ENCODE assay signal across 9 cellular contexts in the genomic region with DNA sequence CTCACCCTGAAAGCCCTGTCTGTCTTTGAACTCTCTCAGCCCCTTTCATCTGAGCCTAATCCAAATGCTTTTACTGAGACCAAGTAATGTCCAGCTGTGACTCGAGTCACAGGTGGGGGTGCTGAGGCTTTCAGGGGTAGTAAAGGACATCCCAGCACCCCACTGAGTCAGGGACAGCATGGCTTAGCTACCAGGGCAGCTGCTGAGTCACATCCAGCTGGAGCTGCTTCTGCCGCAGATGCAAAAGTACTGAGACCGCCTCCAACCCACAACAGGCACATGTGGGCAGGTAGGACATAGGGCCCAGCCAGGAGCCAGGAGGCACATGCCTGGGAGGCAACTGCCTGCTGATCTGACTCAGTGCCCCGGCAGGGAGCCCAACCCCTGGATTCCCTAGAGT. TPM values are rescaled to one million over a fixed set of nuclear protein-coding genes. Genes with fewer than 3 reads are reported as not detected.
A peak's percentile ranks its signal among the peaks of the same experiment; 100 is the strongest.
DNase-seq lines count a peak whose midpoint lies in the region; ATAC-seq lines count a peak whose summit lies in the region.
"Had no signal": no experiment of that assay in that cellular context is flagged by ENCODE, and none has a peak within 500 bp of the region (broad histone marks: within the 10 kb centered on the region; RNA-seq: fewer than 3 reads in every experiment).

No MANE protein-coding gene starts in this region.

- H3K4me1 Mint-ChIP-seq in activated CD4-positive, alpha-beta T cell treated with anti-CD3 and anti-CD28 coated beads for 36 hours = peaks cover 12% of the 10 kb centered on the region

- H3K36me3 Mint-ChIP-seq in activated CD4-positive, alpha-beta T cell treated with anti-CD3 and anti-CD28 coated beads for 36 hours (ENCODE audit: low read depth) = no peaks in the 10 kb centered on the region
- H3K36me3 Mint-ChIP-seq: naive thymus-derived CD8-positive, alpha-beta T cell had no signal

- intact Hi-C loops in activated CD4-positive, alpha-beta T cell treated with anti-CD3 and anti-CD28 coated beads for 36 hours (cut with DNase I, micrococcal nuclease) = no loop called here
- intact Hi-C loops in sciatic nerve (cut with DNase I) = no loop called here
- intact Hi-C loops in head of caudate nucleus (cut with DNase I) = no loop called here

- peak; percentile 48 for DNase-seq in activated CD4-positive, alpha-beta T cell treated with anti-CD3 and anti-CD28 coated beads for 36 hours
- DNase-seq in activated CD4-positive, alpha-beta T cell treated with anti-CD3 and anti-CD28 coated beads, Interleukin-2, amount 50 U/mL, for 1 hour = no peak
- DNase-seq in MV-4-11 (lab: John Stamatoyannopoulos, UW) (peak; percentile 30), astrocyte of the hippocampus (ENCODE audit: low read depth, low spot score) (peak; percentile 48), renal cortical epithelial cell (ENCODE audit: low read depth) (peak; percentile 86), sciatic nerve (ENCODE audit: low spot score) (no peak), head of caudate nucleus (no peak)
- DNase-seq: naive thymus-derived CD8-positive, alpha-beta T cell had no signal

- H3K27ac Mint-ChIP-seq in activated CD4-positive, alpha-beta T cell treated with anti-CD3 and anti-CD28 coated beads for 36 hours = no peak overlapping the region

- H3K4me3 Mint-ChIP-seq in activated CD4-positive, alpha-beta T cell treated with anti-CD3 and anti-CD28 coated beads for 36 hours = no peak overlapping the region
- H3K4me3 Mint-ChIP-seq: naive thymus-derived CD8-positive, alpha-beta T cell had no signal

- H3K27me3 Mint-ChIP-seq in activated CD4-positive, alpha-beta T cell treated with anti-CD3 and anti-CD28 coated beads for 36 hours = peaks cover 3% of the 10 kb centered on the region

- CTCF ChIA-PET in activated CD4-positive, alpha-beta T cell treated with anti-CD3 and anti-CD28 coated beads for 36 hours (lab: Charles Lee) = interaction anchor here (0.7 to 1.1 kb wide), 2 partner anchors 64 to 68 kb away, joined by 3 to 4 read pairs; no protein-coding TSS in a partner anchor

- POLR2A ChIA-PET in activated CD4-positive, alpha-beta T cell treated with anti-CD3 and anti-CD28 coated beads for 36 hours (lab: Charles Lee) = interaction anchor here (0.5 kb wide), 1 partner anchor 858 kb away, joined by 5 read pairs; no protein-coding TSS in a partner anchor

- H3K9me3 Mint-ChIP-seq in activated CD4-positive, alpha-beta T cell treated with anti-CD3 and anti-CD28 coated beads for 36 hours (ENCODE audit: low read depth) = no peaks in the 10 kb centered on the region
- H3K9me3 Mint-ChIP-seq: naive thymus-derived CD8-positive, alpha-beta T cell had no signal

- ATAC-seq in activated CD4-positive, alpha-beta T cell treated with anti-CD3 and anti-CD28 coated beads for 36 hours = peak; percentile 84
- ATAC-seq in GM21717 (IDR thresholded peaks at IDR 0.05; ENCODE audit: unreplicated experiment) (no peak), sciatic nerve (no peak)

RNA-seq across cellular contexts. Expression of gene VSIG8, which starts 6.7 kb away (rescaled TPM):
- under 1 TPM in 1 of 2 experiments, not detected in 1; 0.11 TPM for total RNA-seq in activated CD4-positive, alpha-beta T cell treated with anti-CD3 and anti-CD28 coated beads for 36 hours
- total RNA-seq in renal cortical epithelial cell (not detected in 2 replicates), sciatic nerve (not detected)
- total RNA-seq: naive thymus-derived CD8-positive, alpha-beta T cell had no signal

RNA-seq across cellular contexts. Expression of gene CFAP45, which starts 30.8 kb away (rescaled TPM):
- total RNA-seq in activated CD4-positive, alpha-beta T cell treated with anti-CD3 and anti-CD28 coated beads for 36 hours = 1 to 10 TPM in 1 of 2 experiments, under 1 TPM in 1; 0.98 to 1.1 TPM
- total RNA-seq in renal cortical epithelial cell (0.25 and 0.69 TPM in 2 replicates), sciatic nerve (1.6 TPM)

RNA-seq across cellular contexts. Expression of gene SLAMF8, which starts 42.5 kb away (rescaled TPM):
- total RNA-seq in activated CD4-positive, alpha-beta T cell treated with anti-CD3 and anti-CD28 coated beads for 36 hours = under 1 TPM; 0.39 to 0.70 TPM
- total RNA-seq in renal cortical epithelial cell = 0.30 and 2.6 TPM in 2 replicates
- total RNA-seq in sciatic nerve = 3.3 TPM

RNA-seq across cellular contexts. Expression of gene TAGLN2, which starts 56.1 kb away (rescaled TPM):
- 100 to 1,000 TPM; 410 to 495 TPM for total RNA-seq in activated CD4-positive, alpha-beta T cell treated with anti-CD3 and anti-CD28 coated beads for 36 hours
- total RNA-seq in renal cortical epithelial cell = 526 and 548 TPM in 2 replicates
- total RNA-seq in sciatic nerve = 184 TPM

Comparison
In these comparisons a context has a peak if more than half of its experiments do, and no peak if none do; other contexts are left out.
1. DNase-seq: peak in activated CD4-positive, alpha-beta T cell treated with anti-CD3 and anti-CD28 coated beads for 36 hours (single experiment), MV-4-11 (single experiment), astrocyte of the hippocampus (single experiment) and renal cortical epithelial cell (single experiment); none in activated CD4-positive, alpha-beta T cell treated with anti-CD3 and anti-CD28 coated beads, Interleukin-2, amount 50 U/mL, for 1 hour (single experiment), sciatic nerve (single experiment) and head of caudate nucleus (0 of 42).